ENCODE assay signal across 30 cellular contexts in genomic region chr17:49002766-49003165, GRCh38. TPM values are rescaled to one million over a fixed set of nuclear protein-coding genes. Genes with fewer than 3 reads are reported as not detected.
A peak's percentile ranks its signal among the peaks of the same experiment; 100 is the strongest.
DNase-seq lines count a peak whose midpoint lies in the region; ATAC-seq and TF ChIP-seq lines count a peak whose summit lies in the region.
"Had no signal": no experiment of that assay in that cellular context is flagged by ENCODE, and none has a peak within 500 bp of the region (broad histone marks: within the 10 kb centered on the region; RNA-seq: fewer than 3 reads in every experiment).

No MANE protein-coding gene starts in this region.

- no peak overlapping the region; the same call in 1 of the 2 replicates for H3K18ac ChIP-seq in IMR-90 (ENCODE audit: low read depth, low read length)

- TF ChIP-seq RAD21 in IMR-90 (IDR thresholded peaks at IDR 0.05; ENCODE audit: low read length): no peak

- H2AK5ac ChIP-seq in IMR-90 (ENCODE audit: low read depth, low read length): no peak overlapping the region

- H2BK20ac ChIP-seq in IMR-90 (ENCODE audit: low read depth, low read length): no peak overlapping the region

- no peak overlapping the region for H4K91ac ChIP-seq in IMR-90 (ENCODE audit: insufficient read depth, low read depth, low read length)

- peaks cover 27% of the 10 kb centered on the region for H3K36me3 ChIP-seq in ES-I3 (ENCODE audit: insufficient read depth, low read length)
- peaks cover 2% of the 10 kb centered on the region for H3K36me3 ChIP-seq in IMR-90 (ENCODE audit: control insufficient read depth, insufficient read depth, low read length)
- peaks cover 53% of the 10 kb centered on the region for H3K36me3 ChIP-seq in endodermal cell (ENCODE audit: control insufficient read depth, insufficient read depth, low read length)
- H3K36me3 ChIP-seq in neural progenitor cell: no peaks in the 10 kb centered on the region
- H3K36me3 ChIP-seq in Peyer's patch: no peaks in the 10 kb centered on the region
- H3K36me3 ChIP-seq: colonic mucosa, heart right ventricle, uterus had no signal

- ATAC-seq in IMR-90 (ENCODE audit: low read depth) (no peak), HG02840 (IDR thresholded peaks at IDR 0.05; ENCODE audit: low FRiP score, unreplicated experiment) (no peak)
- ATAC-seq: heart right ventricle, SK-N-SH treated with all-trans-retinoic acid at 6 μM for 48 hours had no signal

- no peak overlapping the region; the same call in 1 of the 2 replicates for H3K23ac ChIP-seq in IMR-90 (ENCODE audit: low read depth, low read length)

- no peak overlapping the region for H3K56ac ChIP-seq in IMR-90 (ENCODE audit: extremely low read depth, insufficient read depth, low read length)

- peak overlapping the region; percentile 59; the same call in 1 of the 2 replicates for H3K9ac ChIP-seq in ES-I3 (ENCODE audit: low read depth, low read length)
- 0 out of 2 replicates have a peak overlapping the region, but pooled peaks have one; percentile 91 for H3K9ac ChIP-seq in IMR-90 (ENCODE audit: low read depth, low read length)
- peak overlapping the region; percentile 99 for H3K9ac ChIP-seq in endodermal cell (ENCODE audit: extremely low read depth, low read length, poor library complexity, severe bottlenecking)
- peak overlapping the region; percentile 45 for H3K9ac ChIP-seq in neural progenitor cell

- CTCF ChIA-PET in IMR-90 (lab: Yijun Ruan, JAX): interaction anchor here (1.6 kb wide), 1 partner anchor 14 kb away, joined by 4 read pairs; no protein-coding TSS in a partner anchor

- no TSS peak for BruUV-seq in IMR-90 (replicated peaks; lab: Mats Ljungman, UMichigan)

- no peak overlapping the region for H2AFZ ChIP-seq in IMR-90 (replicated peaks; ENCODE audit: low read length, poor library complexity)
- no peak overlapping the region for H2AFZ ChIP-seq in neural progenitor cell (replicated peaks)

- intact Hi-C loops in IMR-90 (cut with micrococcal nuclease): loop anchor here (1.0 kb wide), 1 partner anchor 30 kb away; no protein-coding TSS in a partner anchor

- peaks cover 41% of the 10 kb centered on the region for H3F3A ChIP-seq in neural progenitor cell (ENCODE audit: low read depth)

- H3K27me3 Mint-ChIP-seq in endodermal cell (ENCODE audit: insufficient read depth) (no peaks in the 10 kb centered on the region), neural progenitor cell (ENCODE audit: insufficient read depth, low read depth) (peaks cover 10% of the 10 kb centered on the region)

- no peak overlapping the region for H3K27ac Mint-ChIP-seq in endodermal cell
- H3K27ac Mint-ChIP-seq in neural progenitor cell: no peak overlapping the region
- H3K27ac Mint-ChIP-seq: activated naive CD8-positive, alpha-beta T cell treated with anti-CD3 and anti-CD28 coated beads for 36 hours; activated T-helper 1 cell treated with anti-CD3 and anti-CD28 coated beads, Interleukin-12 subunit alpha, Interleukin-12 subunit beta, Interleukin-2, Interleukin-4 antibody, amounts not matched to agents 30 ng/mL and 10 ng/mL and 1 ng/mL, durations not matched to agents 14 hours and 24 hours and 36 hours; naive B cell had no signal

- TF ChIP-seq POLR2A in IMR-90 (IDR thresholded peaks at IDR 0.05; ENCODE audit: low read depth, low read length) (no peak), Peyer's patch (IDR thresholded peaks at IDR 0.05) (no peak)

- H3K27me3 ChIP-seq in IMR-90 (ENCODE audit: control insufficient read depth, insufficient read depth, low read length) (no peaks in the 10 kb centered on the region), endodermal cell (ENCODE audit: control insufficient read depth, insufficient read depth, low read length, poor library complexity, severe bottlenecking) (no peaks in the 10 kb centered on the region), neural progenitor cell (no peaks in the 10 kb centered on the region), Peyer's patch (peaks cover 0 to 54% of the 10 kb centered on the region in 2 donors)

- H3K9me3 Mint-ChIP-seq in endodermal cell (no peaks in the 10 kb centered on the region), neural progenitor cell (peaks cover 4% of the 10 kb centered on the region)
- H3K9me3 Mint-ChIP-seq: activated T-helper 1 cell treated with anti-CD3 and anti-CD28 coated beads, Interleukin-12 subunit alpha, Interleukin-12 subunit beta, Interleukin-2, Interleukin-4 antibody, amounts not matched to agents 30 ng/mL and 10 ng/mL and 1 ng/mL, durations not matched to agents 14 hours and 24 hours and 36 hours had no signal

- H3K36me3 Mint-ChIP-seq in endodermal cell (ENCODE audit: low read depth) (peaks cover 64% of the 10 kb centered on the region), neural progenitor cell (peaks cover 36% of the 10 kb centered on the region)
- H3K36me3 Mint-ChIP-seq: activated naive CD8-positive, alpha-beta T cell treated with anti-CD3 and anti-CD28 coated beads for 36 hours had no signal

- in situ Hi-C loops in IMR-90 (cut with MboI; ENCODE audit: low sequenced_read_pairs): loop anchor here (5.0 kb wide), 1 partner anchor 60 kb away; the partner anchor contains the start of gene SNF8

- no peak overlapping the region for H3K27ac ChIP-seq in IMR-90 (ENCODE audit: insufficient read depth, low read length)
- H3K27ac ChIP-seq in endodermal cell (ENCODE audit: low read depth, low read length): no peak overlapping the region
- H3K27ac ChIP-seq in neural progenitor cell: peak overlapping the region; percentile 26
- H3K27ac ChIP-seq in Peyer's patch: no peak overlapping the region
- H3K27ac ChIP-seq: colonic mucosa, heart right ventricle, uterus had no signal

- TF ChIP-seq CTCF in IMR-90 (conservative IDR thresholded peaks at IDR 0.05; ENCODE audit: low read depth, low read length) (no peak), endodermal cell (conservative IDR thresholded peaks at IDR 0.05) (no peak), neural progenitor cell (IDR thresholded peaks at IDR 0.05) (no peak), Peyer's patch (IDR thresholded peaks at IDR 0.05) (no peak)

- H3K4me1 Mint-ChIP-seq in endodermal cell (peaks cover 62% of the 10 kb centered on the region), neural progenitor cell (peaks cover 59% of the 10 kb centered on the region)

- H3K4me3 Mint-ChIP-seq in endodermal cell (peak overlapping the region; percentile 99), neural progenitor cell (peak overlapping the region; percentile 85)
- H3K4me3 Mint-ChIP-seq: activated naive CD8-positive, alpha-beta T cell treated with anti-CD3 and anti-CD28 coated beads for 36 hours; activated T-helper 1 cell treated with anti-CD3 and anti-CD28 coated beads, Interleukin-12 subunit alpha, Interleukin-12 subunit beta, Interleukin-2, Interleukin-4 antibody, amounts not matched to agents 30 ng/mL and 10 ng/mL and 1 ng/mL, durations not matched to agents 14 hours and 24 hours and 36 hours; naive B cell had no signal

- H2BK5ac ChIP-seq in IMR-90 (ENCODE audit: low read depth, low read length, poor library complexity, severe bottlenecking): peak overlapping the region; percentile 77

- no peak overlapping the region for H2BK120ac ChIP-seq in IMR-90 (ENCODE audit: low read depth, low read length)

- no peak overlapping the region for H4K5ac ChIP-seq in IMR-90 (ENCODE audit: low read depth, low read length)

- H3K4me1 ChIP-seq in ES-I3 (ENCODE audit: insufficient read depth, low read length): peaks cover 35% of the 10 kb centered on the region
- H3K4me1 ChIP-seq in IMR-90 (ENCODE audit: control insufficient read depth, insufficient read depth, low read length): peaks cover 6% of the 10 kb centered on the region
- H3K4me1 ChIP-seq in endodermal cell (ENCODE audit: control insufficient read depth, insufficient read depth, low read length): peaks cover 16% of the 10 kb centered on the region
- peaks cover 47% of the 10 kb centered on the region for H3K4me1 ChIP-seq in neural progenitor cell
- peaks cover 0 to 14% (median 7%) of the 10 kb centered on the region in 4 donors for H3K4me1 ChIP-seq in Peyer's patch
- H3K4me1 ChIP-seq: colonic mucosa, uterus had no signal

- H3K79me1 ChIP-seq in IMR-90 (ENCODE audit: low read depth in 1 of 2, low read length in 2 of 2): peaks cover 9 to 41% of the 10 kb centered on the region in 2 experiments; a peak in 3 of 4 replicates

- H3K4me2 ChIP-seq in IMR-90 (ENCODE audit: low read depth, low read length) (no peak overlapping the region), neural progenitor cell (peak overlapping the region; percentile 89)

- H3K4ac ChIP-seq in IMR-90 (ENCODE audit: low read depth, low read length): no peak overlapping the region; the same call in 1 of the 2 replicates

- H3K9me1 ChIP-seq in IMR-90 (ENCODE audit: insufficient read depth, low read length): peaks cover 13% of the 10 kb centered on the region

- no peak overlapping the region for H2AK9ac ChIP-seq in IMR-90 (replicated peaks; ENCODE audit: low read depth, low read length, poor library complexity)

- H2BK15ac ChIP-seq in IMR-90 (ENCODE audit: low read depth, low read length): no peak overlapping the region

- H3K4me3 ChIP-seq in IMR-90 (ENCODE audit: insufficient read depth, low read depth, low read length) (no peak overlapping the region), endodermal cell (ENCODE audit: low read length) (peak overlapping the region; percentile 99), neural progenitor cell (peak overlapping the region; percentile 97), Peyer's patch (no peak overlapping the region)
- H3K4me3 ChIP-seq: colonic mucosa, heart right ventricle, uterus had no signal

- no peak overlapping the region for H4K8ac ChIP-seq in IMR-90 (ENCODE audit: low read depth in 2 of 2, low read length in 2 of 2)

- no peaks in the 10 kb centered on the region for H3K9me3 ChIP-seq in ES-I3 (ENCODE audit: control insufficient read depth, insufficient read depth, low read length)
- no peaks in the 10 kb centered on the region for H3K9me3 ChIP-seq in IMR-90 (ENCODE audit: control insufficient read depth, insufficient read depth, low read length)
- no peaks in the 10 kb centered on the region for H3K9me3 ChIP-seq in endodermal cell (ENCODE audit: control insufficient read depth, low read length)
- no peaks in the 10 kb centered on the region for H3K9me3 ChIP-seq in neural progenitor cell (ENCODE audit: low read depth)
- H3K9me3 ChIP-seq in Peyer's patch: no peaks in the 10 kb centered on the region
- H3K9me3 ChIP-seq: colonic mucosa, heart right ventricle, uterus had no signal

- H4K20me1 ChIP-seq in IMR-90 (ENCODE audit: insufficient read depth, low read length): peaks cover 44% of the 10 kb centered on the region
- peaks cover 89% of the 10 kb centered on the region for H4K20me1 ChIP-seq in neural progenitor cell (ENCODE audit: low read depth)

- H3K79me2 ChIP-seq in neural progenitor cell (ENCODE audit: low read depth): peaks cover 100% of the 10 kb centered on the region

- POLR2A ChIA-PET in IMR-90 (lab: Charles Lee; ENCODE audit: unreplicated experiment): no interaction called here

- no peak overlapping the region for H3K14ac ChIP-seq in IMR-90 (replicated peaks; ENCODE audit: low read depth, low read length)

- dilution Hi-C loops in IMR-90 (cut with HindIII; ENCODE audit: low sequenced_read_pairs, unreplicated experiment): no loop called here

- no peak for DNase-seq in IMR-90
- DNase-seq in endodermal cell: no peak
- DNase-seq in neural progenitor cell (ENCODE audit: low spot score): no peak
- no peak for DNase-seq in Peyer's patch
- DNase-seq in NCI-H345 treated with DMSO at 0.1 percent for 48 hours (lab: John Stamatoyannopoulos, UW; ENCODE audit: unreplicated experiment): no peak
- DNase-seq in MV-4-11 (lab: John Stamatoyannopoulos, UW): no peak
- DNase-seq: activated CD4-positive, alpha-beta T cell treated with anti-CD3 and anti-CD28 coated beads for 1 hour; activated naive CD8-positive, alpha-beta T cell treated with anti-CD3 and anti-CD28 coated beads for 36 hours; colonic mucosa; DMS153; GF-D8; heart right ventricle; naive B cell; NCI-H1417 treated with DMSO at 0.1 percent for 48 hours; NCI-H2171; NCI-H774; RPMI8226; stimulated activated CD4-positive, alpha-beta T cell treated with anti-CD3 and anti-CD28 coated beads, Interleukin-4, amount 100 ng/mL, for 24 hours; substantia nigra; T-helper 9 cell; uterus had no signal

RNA-seq across cellular contexts. Expression of gene IGF2BP1, which starts 5.6 kb away (rescaled TPM):
- 10.2 and 11.9 TPM in 2 replicates for total RNA-seq in IMR-90 (2012; rRNA removed)
- polyA plus RNA-seq in IMR-90 (2012; rRNA removed): 12.2 and 13.1 TPM in 2 replicates
- 9.1 and 9.2 TPM in 2 replicates for polyA plus RNA-seq in IMR-90 (2012; cell fraction: cytosol; rRNA removed)
- 23.6 and 36.0 TPM in 2 replicates for polyA plus RNA-seq in IMR-90 (2012; cell fraction: nucleus; rRNA removed; ENCODE audit: low replicate concordance)
- total RNA-seq in endodermal cell: 100 to 1,000 TPM; 333 to 360 TPM
- 139 TPM for polyA plus RNA-seq in endodermal cell (2013, experiment 1 of 2)
- 139 TPM for polyA plus RNA-seq in endodermal cell (2013, experiment 2 of 2)
- total RNA-seq in neural progenitor cell (ENCODE audit: low replicate concordance): 129 and 137 TPM in 2 replicates
- under 1 TPM in 1 of 4 donors, not detected in 3; 0.54 TPM for total RNA-seq in Peyer's patch
- total RNA-seq: activated T-helper 1 cell treated with anti-CD3 and anti-CD28 coated beads, Interleukin-12 subunit alpha, Interleukin-12 subunit beta, Interleukin-2, Interleukin-4 antibody, amounts not matched to agents 30 ng/mL and 10 ng/mL and 1 ng/mL, durations not matched to agents 14 hours and 24 hours and 36 hours; heart right ventricle had no signal
- polyA plus RNA-seq: keratinocyte had no signal

RNA-seq across cellular contexts. Expression of gene GIP, which starts 34.4 kb away (rescaled TPM):
- total RNA-seq in IMR-90 (2012; rRNA removed): not detected in 2 replicates
- 0.44 TPM in 1 of 2 replicates, not detected in the other for polyA plus RNA-seq in IMR-90 (2012; rRNA removed)
- 0.12 TPM in 1 of 2 replicates, not detected in the other for polyA plus RNA-seq in IMR-90 (2012; cell fraction: cytosol; rRNA removed)
- polyA plus RNA-seq in IMR-90 (2012; cell fraction: nucleus; rRNA removed; ENCODE audit: low replicate concordance): not detected in 2 replicates
- 1 to 10 TPM in 1 of 2 donors, not detected in 1; 1.1 TPM for total RNA-seq in endodermal cell
- polyA plus RNA-seq in endodermal cell (2013, experiment 1 of 2): not detected
- polyA plus RNA-seq in endodermal cell (2013, experiment 2 of 2): 0.87 TPM
- not detected in 2 replicates for total RNA-seq in neural progenitor cell (ENCODE audit: low replicate concordance)
- total RNA-seq in Peyer's patch: not detected
- total RNA-seq: activated CD8-positive, alpha-beta memory T cell treated with anti-CD3 and anti-CD28 coated beads for 36 hours; activated naive CD8-positive, alpha-beta T cell treated with anti-CD3 and anti-CD28 coated beads for 36 hours; activated T-helper 1 cell treated with anti-CD3 and anti-CD28 coated beads, Interleukin-12 subunit alpha, Interleukin-12 subunit beta, Interleukin-2, Interleukin-4 antibody, amounts not matched to agents 30 ng/mL and 10 ng/mL and 1 ng/mL, durations not matched to agents 14 hours and 24 hours and 36 hours; colonic mucosa; heart right ventricle; HT1080; lung microvascular endothelial cell; posterior vena cava; uterus had no signal
- polyA plus RNA-seq: heart right ventricle, keratinocyte had no signal

RNA-seq across cellular contexts. Expression of gene SNF8, which starts 58.1 kb away (rescaled TPM):
- total RNA-seq in IMR-90 (2012; rRNA removed) (171 and 191 TPM in 2 replicates), endodermal cell (100 to 1,000 TPM; 152 to 175 TPM), neural progenitor cell (ENCODE audit: low replicate concordance) (93.0 and 103 TPM in 2 replicates), Peyer's patch (10 to 100 TPM; 60.2 to 80.9 (median 66.4) TPM)
- 178 and 181 TPM in 2 replicates for polyA plus RNA-seq in IMR-90 (2012; rRNA removed)
- 229 and 242 TPM in 2 replicates for polyA plus RNA-seq in IMR-90 (2012; cell fraction: cytosol; rRNA removed)
- polyA plus RNA-seq in IMR-90 (2012; cell fraction: nucleus; rRNA removed; ENCODE audit: low replicate concordance): 106 and 120 TPM in 2 replicates
- polyA plus RNA-seq in endodermal cell (2013, experiment 1 of 2): 107 TPM
- 101 TPM for polyA plus RNA-seq in endodermal cell (2013, experiment 2 of 2)

Comparison
In these comparisons a context has a peak if more than half of its experiments do, and no peak if none do; other contexts are left out.
1. H3K9ac ChIP-seq: peak in every context shown above with its lines; median percentile 99 in endodermal cell; 91 in IMR-90; 59 in ES-I3; 45 in neural progenitor cell.
2. H3K4me3 ChIP-seq: peak in endodermal cell (single experiment) and neural progenitor cell (single experiment); none in IMR-90 (single experiment) and Peyer's patch (0 of 4).
3. RNA of gene IGF2BP1, which starts 5.6 kb away (total RNA-seq): 333 to 360 TPM in endodermal cell and 129 to 137 TPM in neural progenitor cell; 10.2 to 11.9 TPM in IMR-90 and 0.54 TPM in Peyer's patch; every median in the first group is over 10 times any median in the second.